1 cellular context compared by ENCODE assay signal in genomic region chr12:109097435-109098141, GRCh38.
TF ChIP-seq lines count a peak whose summit lies in the region.

Gene UNG, plus strand, starts transcription at chr12:109097597. Its CDS starts 83 bp downstream, at chr12:109097680.

TF ChIP-seq in K562, 482 proteins besides CTCF, POLR2A, EP300 and RAD21 (continued from another document and continues in another):
- TF ChIP-seq ZFP91 (CRISPR knock-in tag; IDR thresholded peaks at IDR 0.05), result no peak
- TF ChIP-seq ZBTB1 (CRISPR knock-in tag; IDR thresholded peaks at IDR 0.05; ENCODE audit: borderline replicate concordance, low read depth), result no peak; the same call in 1 of the 2 replicates
- TF ChIP-seq TEAD4 (IDR thresholded peaks at IDR 0.05; ENCODE audit: low read length), result no peak
- TF ChIP-seq TEAD4 (CRISPR knock-in tag; IDR thresholded peaks at IDR 0.05; ENCODE audit: borderline replicate concordance), result no peak
- TF ChIP-seq ARID1B (IDR thresholded peaks at IDR 0.05), result no peak
- TF ChIP-seq ZNF699 (CRISPR knock-in tag; IDR thresholded peaks at IDR 0.05; ENCODE audit: insufficient replicate concordance), result no peak
- no peak for TF ChIP-seq MCM2 (IDR thresholded peaks at IDR 0.05; ENCODE audit: low read depth)
- no peak for TF ChIP-seq ZBTB40 (IDR thresholded peaks at IDR 0.05)
- no peak for TF ChIP-seq ZBTB40 (CRISPR knock-in tag; IDR thresholded peaks at IDR 0.05)
- no peak for TF ChIP-seq ZNF77 (CRISPR knock-in tag; IDR thresholded peaks at IDR 0.05)
- TF ChIP-seq ZZZ3 (IDR thresholded peaks at IDR 0.05), result no peak
- peak; percentile 98 for TF ChIP-seq MBD2 (IDR thresholded peaks at IDR 0.05; ENCODE audit: borderline replicate concordance, low read depth)
- TF ChIP-seq PHB2 (IDR thresholded peaks at IDR 0.05; ENCODE audit: low read depth), result no peak
- TF ChIP-seq, protein P1, sequence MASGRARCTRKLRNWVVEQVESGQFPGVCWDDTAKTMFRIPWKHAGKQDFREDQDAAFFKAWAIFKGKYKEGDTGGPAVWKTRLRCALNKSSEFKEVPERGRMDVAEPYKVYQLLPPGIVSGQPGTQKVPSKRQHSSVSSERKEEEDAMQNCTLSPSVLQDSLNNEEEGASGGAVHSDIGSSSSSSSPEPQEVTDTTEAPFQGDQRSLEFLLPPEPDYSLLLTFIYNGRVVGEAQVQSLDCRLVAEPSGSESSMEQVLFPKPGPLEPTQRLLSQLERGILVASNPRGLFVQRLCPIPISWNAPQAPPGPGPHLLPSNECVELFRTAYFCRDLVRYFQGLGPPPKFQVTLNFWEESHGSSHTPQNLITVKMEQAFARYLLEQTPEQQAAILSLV (tag; IDR thresholded peaks at IDR 0.05), result no peak
- TF ChIP-seq THRAP3 (IDR thresholded peaks at IDR 0.05; ENCODE audit: borderline replicate concordance), result no peak
- TF ChIP-seq HDAC1 (IDR thresholded peaks at IDR 0.05), result peak; percentile 97 to 100
- no peak for TF ChIP-seq ZNF23 (CRISPR knock-in tag; IDR thresholded peaks at IDR 0.05)
- peak; percentile 64; the same call in 1 of the 2 replicates for TF ChIP-seq LCOR (CRISPR knock-in tag; IDR thresholded peaks at IDR 0.05)
- peak; percentile 95 for TF ChIP-seq NRF1 (conservative IDR thresholded peaks at IDR 0.05 in 1 of 2, IDR thresholded peaks at IDR 0.05 in 1 of 2)
- TF ChIP-seq, protein P2, sequence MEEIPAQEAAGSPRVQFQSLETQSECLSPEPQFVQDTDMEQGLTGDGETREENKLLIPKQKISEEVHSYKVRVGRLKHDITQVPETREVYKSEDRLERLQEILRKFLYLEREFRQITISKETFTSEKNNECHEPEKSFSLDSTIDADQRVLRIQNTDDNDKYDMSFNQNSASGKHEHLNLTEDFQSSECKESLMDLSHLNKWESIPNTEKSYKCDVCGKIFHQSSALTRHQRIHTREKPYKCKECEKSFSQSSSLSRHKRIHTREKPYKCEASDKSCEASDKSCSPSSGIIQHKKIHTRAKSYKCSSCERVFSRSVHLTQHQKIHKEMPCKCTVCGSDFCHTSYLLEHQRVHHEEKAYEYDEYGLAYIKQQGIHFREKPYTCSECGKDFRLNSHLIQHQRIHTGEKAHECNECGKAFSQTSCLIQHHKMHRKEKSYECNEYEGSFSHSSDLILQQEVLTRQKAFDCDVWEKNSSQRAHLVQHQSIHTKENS (CRISPR knock-in tag; IDR thresholded peaks at IDR 0.05), result no peak
- peak; percentile 75 for TF ChIP-seq TFAP4 (CRISPR knock-in tag; IDR thresholded peaks at IDR 0.05; ENCODE audit: borderline replicate concordance)
- TF ChIP-seq BCLAF1 (IDR thresholded peaks at IDR 0.05; ENCODE audit: borderline replicate concordance in 1 of 2, control insufficient read depth in 1 of 2, low read depth in 2 of 2, low read length in 1 of 2), result no peak
- no peak for TF ChIP-seq RERE (CRISPR knock-in tag; IDR thresholded peaks at IDR 0.05; ENCODE audit: borderline replicate concordance)
- no peak for TF ChIP-seq SNRNP70 (optimal IDR thresholded peaks at IDR 0.05; ENCODE audit: low read depth, low read length)
- no peak for TF ChIP-seq MTF1 (CRISPR knock-in tag; IDR thresholded peaks at IDR 0.05; ENCODE audit: borderline replicate concordance)
- TF ChIP-seq, protein P3, sequence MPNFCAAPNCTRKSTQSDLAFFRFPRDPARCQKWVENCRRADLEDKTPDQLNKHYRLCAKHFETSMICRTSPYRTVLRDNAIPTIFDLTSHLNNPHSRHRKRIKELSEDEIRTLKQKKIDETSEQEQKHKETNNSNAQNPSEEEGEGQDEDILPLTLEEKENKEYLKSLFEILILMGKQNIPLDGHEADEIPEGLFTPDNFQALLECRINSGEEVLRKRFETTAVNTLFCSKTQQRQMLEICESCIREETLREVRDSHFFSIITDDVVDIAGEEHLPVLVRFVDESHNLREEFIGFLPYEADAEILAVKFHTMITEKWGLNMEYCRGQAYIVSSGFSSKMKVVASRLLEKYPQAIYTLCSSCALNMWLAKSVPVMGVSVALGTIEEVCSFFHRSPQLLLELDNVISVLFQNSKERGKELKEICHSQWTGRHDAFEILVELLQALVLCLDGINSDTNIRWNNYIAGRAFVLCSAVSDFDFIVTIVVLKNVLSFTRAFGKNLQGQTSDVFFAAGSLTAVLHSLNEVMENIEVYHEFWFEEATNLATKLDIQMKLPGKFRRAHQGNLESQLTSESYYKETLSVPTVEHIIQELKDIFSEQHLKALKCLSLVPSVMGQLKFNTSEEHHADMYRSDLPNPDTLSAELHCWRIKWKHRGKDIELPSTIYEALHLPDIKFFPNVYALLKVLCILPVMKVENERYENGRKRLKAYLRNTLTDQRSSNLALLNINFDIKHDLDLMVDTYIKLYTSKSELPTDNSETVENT (CRISPR knock-in tag; IDR thresholded peaks at IDR 0.05), result no peak
